Comparison of ENCODE assay signal across 28 cellular contexts in the genomic region with DNA sequence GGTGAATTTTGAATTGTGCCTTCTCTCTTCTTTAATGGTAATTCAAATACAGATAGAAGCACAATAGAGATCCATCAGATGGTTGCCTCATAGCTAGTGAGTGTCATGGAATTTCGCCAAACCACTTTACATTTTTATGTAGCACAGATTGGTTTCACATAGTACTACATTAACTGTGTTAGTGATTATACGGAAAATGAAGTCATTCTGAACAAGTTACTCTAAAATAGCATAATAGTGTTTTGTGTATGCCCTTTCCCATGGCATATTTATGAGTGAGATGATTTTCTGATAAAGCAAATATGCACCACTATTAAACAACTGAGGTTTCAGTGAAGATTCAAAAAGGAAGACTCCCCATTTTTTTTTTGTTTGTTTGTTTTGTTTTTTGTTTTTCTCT.
DNase-seq lines count a peak whose midpoint lies in the region; ATAC-seq and TF ChIP-seq lines count a peak whose summit lies in the region.
"Had no signal": no experiment of that assay in that cellular context is flagged by ENCODE, and none has a peak within 500 bp of the region (broad histone marks: within the 10 kb centered on the region; RNA-seq: fewer than 3 reads in every experiment).

No MANE protein-coding gene starts in this region.

- H3K27ac Mint-ChIP-seq in activated naive CD4-positive, alpha-beta T cell treated with anti-CD3 and anti-CD28 coated beads, Interleukin-2, amount 10 ng/mL, durations not matched to agents 7 days and 5 days: no peak overlapping the region
- H3K27ac Mint-ChIP-seq: activated CD4-positive, alpha-beta T cell treated with anti-CD3 and anti-CD28 coated beads, Interleukin-2, amount 10 ng/mL, durations not matched to agents 7 days and 5 days; activated naive CD8-positive, alpha-beta T cell treated with anti-CD3 and anti-CD28 coated beads, Interleukin-2, amount 50 U/mL, for 24 hours; CD4-positive, alpha-beta T cell; effector memory CD8-positive, alpha-beta T cell; naive thymus-derived CD4-positive, alpha-beta T cell; stimulated activated naive CD8-positive, alpha-beta T cell treated with anti-CD3 and anti-CD28 coated beads, Interleukin-15, Interleukin-2, amounts not matched to agents 100 ng/mL and 50 ng/mL, for 24 hours had no signal

- no peak overlapping the region for H3K4me3 ChIP-seq in brain microvascular endothelial cell (ENCODE audit: low read depth, low read length)
- H3K4me3 ChIP-seq: coronary artery, HAP-1, psoas muscle, uterus had no signal

- H3K36me3 ChIP-seq in brain microvascular endothelial cell (replicated peaks): no peaks in the 10 kb centered on the region
- H3K36me3 ChIP-seq: HAP-1, uterus had no signal

- H3K27me3 Mint-ChIP-seq in activated naive CD4-positive, alpha-beta T cell treated with anti-CD3 and anti-CD28 coated beads, Interleukin-2, amount 10 ng/mL, durations not matched to agents 7 days and 5 days: no peaks in the 10 kb centered on the region
- H3K27me3 Mint-ChIP-seq: activated CD4-positive, alpha-beta T cell treated with anti-CD3 and anti-CD28 coated beads, Interleukin-2, amount 10 ng/mL, durations not matched to agents 7 days and 5 days; activated naive CD8-positive, alpha-beta T cell treated with anti-CD3 and anti-CD28 coated beads, Interleukin-2, amount 50 U/mL, for 24 hours; CD4-positive, alpha-beta T cell; effector memory CD8-positive, alpha-beta T cell; naive thymus-derived CD4-positive, alpha-beta T cell; stimulated activated naive CD8-positive, alpha-beta T cell treated with anti-CD3 and anti-CD28 coated beads, Interleukin-15, Interleukin-2, amounts not matched to agents 100 ng/mL and 50 ng/mL, for 24 hours had no signal

- no peak overlapping the region for H3K27ac ChIP-seq in brain microvascular endothelial cell
- H3K27ac ChIP-seq: coronary artery, KMS-11, psoas muscle, uterus had no signal

- ATAC-seq in GM19467 (IDR thresholded peaks at IDR 0.05; ENCODE audit: unreplicated experiment) (no peak), GM18868 (IDR thresholded peaks at IDR 0.05; ENCODE audit: unreplicated experiment) (no peak)
- ATAC-seq: activated naive CD8-positive, alpha-beta T cell treated with anti-CD3 and anti-CD28 coated beads, Interleukin-2, amount 50 U/mL, for 24 hours; activated T-cell treated with anti-CD3 and anti-CD28 coated beads, Interleukin-2, amount 50 U/mL, for 4 hours; effector memory CD8-positive, alpha-beta T cell; naive thymus-derived CD4-positive, alpha-beta T cell; Panc1; psoas muscle had no signal

- TF ChIP-seq CTCF in brain microvascular endothelial cell (IDR thresholded peaks at IDR 0.05; ENCODE audit: low read depth, low read length, missing control alignments): no peak

- no peaks in the 10 kb centered on the region for H3K4me1 Mint-ChIP-seq in activated naive CD4-positive, alpha-beta T cell treated with anti-CD3 and anti-CD28 coated beads, Interleukin-2, amount 10 ng/mL, durations not matched to agents 7 days and 5 days
- H3K4me1 Mint-ChIP-seq: activated CD4-positive, alpha-beta T cell treated with anti-CD3 and anti-CD28 coated beads, Interleukin-2, amount 10 ng/mL, durations not matched to agents 7 days and 5 days; activated naive CD8-positive, alpha-beta T cell treated with anti-CD3 and anti-CD28 coated beads, Interleukin-2, amount 50 U/mL, for 24 hours; naive thymus-derived CD4-positive, alpha-beta T cell had no signal

- in situ Hi-C loops in brain microvascular endothelial cell (cut with HindIII; ENCODE audit: low pct_ligation_motif_present, low sequenced_read_pairs): no loop called here

- H3K27me3 ChIP-seq in brain microvascular endothelial cell (replicated peaks): no peaks in the 10 kb centered on the region
- H3K27me3 ChIP-seq: uterus had no signal

- DNase-seq in DMS114 treated with DMSO at 0.1 percent for 48 hours (lab: John Stamatoyannopoulos, UW; ENCODE audit: unreplicated experiment) (peak; percentile 20), M059J (ENCODE audit: low read depth) (peak; percentile 0), brain microvascular endothelial cell (peak; percentile 14), iris pigment epithelial cell (ENCODE audit: low read depth) (peak; percentile 80), Ammon's horn (ENCODE audit: low spot score) (no peak)
- DNase-seq in activated naive CD4-positive, alpha-beta T cell treated with anti-CD3 and anti-CD28 coated beads, Interleukin-2, amount 10 ng/mL, durations not matched to agents 7 days and 5 days: no peak
- DNase-seq: activated CD4-positive, alpha-beta T cell treated with anti-CD3 and anti-CD28 coated beads, Interleukin-2, amount 10 ng/mL, durations not matched to agents 7 days and 5 days; activated gamma-delta T cell treated with Interleukin-2 at 50 U/mL for 16 hours; activated naive CD8-positive, alpha-beta T cell treated with anti-CD3 and anti-CD28 coated beads, Interleukin-2, amount 50 U/mL, for 24 hours; activated T-cell treated with anti-CD3 and anti-CD28 coated beads, Interleukin-2, amount 50 U/mL, for 4 hours; CD4-positive, alpha-beta T cell; effector memory CD8-positive, alpha-beta T cell; islet precursor cell; midbrain; naive thymus-derived CD4-positive, alpha-beta T cell; NCI-H524; occipital lobe; psoas muscle; SHP77; T1000; uterus had no signal

- H3K9me3 Mint-ChIP-seq in activated naive CD4-positive, alpha-beta T cell treated with anti-CD3 and anti-CD28 coated beads, Interleukin-2, amount 10 ng/mL, durations not matched to agents 7 days and 5 days: peaks cover 5% of the 10 kb centered on the region

- CTCF ChIA-PET in activated naive CD4-positive, alpha-beta T cell treated with anti-CD3 and anti-CD28 coated beads, Interleukin-2, amount 10 ng/mL, durations not matched to agents 7 days and 5 days (lab: Charles Lee): no interaction called here

- no peaks in the 10 kb centered on the region for H3K36me3 Mint-ChIP-seq in activated naive CD4-positive, alpha-beta T cell treated with anti-CD3 and anti-CD28 coated beads, Interleukin-2, amount 10 ng/mL, durations not matched to agents 7 days and 5 days
- H3K36me3 Mint-ChIP-seq: naive thymus-derived CD4-positive, alpha-beta T cell had no signal

- H3K4me3 Mint-ChIP-seq in activated naive CD4-positive, alpha-beta T cell treated with anti-CD3 and anti-CD28 coated beads, Interleukin-2, amount 10 ng/mL, durations not matched to agents 7 days and 5 days: no peak overlapping the region
- H3K4me3 Mint-ChIP-seq: activated CD4-positive, alpha-beta T cell treated with anti-CD3 and anti-CD28 coated beads, Interleukin-2, amount 10 ng/mL, durations not matched to agents 7 days and 5 days; activated naive CD8-positive, alpha-beta T cell treated with anti-CD3 and anti-CD28 coated beads, Interleukin-2, amount 50 U/mL, for 24 hours; activated T-cell treated with anti-CD3 and anti-CD28 coated beads, Interleukin-2, amount 50 U/mL, for 4 hours; CD4-positive, alpha-beta T cell; effector memory CD8-positive, alpha-beta T cell; naive thymus-derived CD4-positive, alpha-beta T cell; stimulated activated naive CD8-positive, alpha-beta T cell treated with anti-CD3 and anti-CD28 coated beads, Interleukin-15, Interleukin-2, amounts not matched to agents 100 ng/mL and 50 ng/mL, for 24 hours had no signal

Comparison
In these comparisons a context has a peak if more than half of its experiments do, and no peak if none do; other contexts are left out.
1. DNase-seq: peak in DMS114 treated with DMSO at 0.1 percent for 48 hours (single experiment), M059J (single experiment), brain microvascular endothelial cell (single experiment) and iris pigment epithelial cell (single experiment); none in Ammon's horn (single experiment) and activated naive CD4-positive, alpha-beta T cell treated with anti-CD3 and anti-CD28 coated beads, Interleukin-2, amount 10 ng/mL, durations not matched to agents 7 days and 5 days (single experiment).